34 cellular contexts compared by ENCODE assay signal in genomic region chr5:98594098-98594497, GRCh38.
"Had no signal": no experiment of that assay in that cellular context is flagged by ENCODE, and none has a peak within 500 bp of the region (broad histone marks: within the 10 kb centered on the region; RNA-seq: fewer than 3 reads in every experiment).

No MANE protein-coding gene starts in this region.

- H3K27ac ChIP-seq: KMS-11 had no signal

- H3K27me3 ChIP-seq: MG63 had no signal

- H3K4me3 ChIP-seq: MG63 had no signal

- H3K36me3 ChIP-seq: MG63 had no signal

- H3K9ac ChIP-seq: KMS-11 had no signal

- DNase-seq: Karpas-422, Kasumi-1, KG1, MG63, MM.1S, MV-4-11, NCI-H1048, NCI-H1092, NCI-H1092 treated with DMSO at 0.1 percent for 48 hours, NCI-H1105, NCI-H1105 treated with DMSO at 0.1 percent for 48 hours, NCI-H1417, NCI-H1417 treated with DMSO at 0.1 percent for 48 hours, NCI-H1436, NCI-H1436 treated with DMSO at 0.1 percent for 48 hours, NCI-H146, NCI-H1694, NCI-H1694 treated with DMSO at 0.1 percent for 48 hours, NCI-H187, NCI-H187 treated with DMSO at 0.1 percent for 48 hours, NCI-H1930, NCI-H2029, NCI-H2029 treated with DMSO at 0.1 percent for 48 hours, NCI-H2081, NCI-H2081 treated with DMSO at 0.1 percent for 48 hours, NCI-H2107, NCI-H2171, NCI-H2171 treated with DMSO at 0.1 percent for 48 hours, NCI-H2227 treated with DMSO at 0.1 percent for 48 hours, NCI-H345, NCI-H446, NCI-H446 treated with DMSO at 0.1 percent for 48 hours, NCI-H510A had no signal
